Comparison of ENCODE assay signal across 16 cellular contexts in the genomic region with DNA sequence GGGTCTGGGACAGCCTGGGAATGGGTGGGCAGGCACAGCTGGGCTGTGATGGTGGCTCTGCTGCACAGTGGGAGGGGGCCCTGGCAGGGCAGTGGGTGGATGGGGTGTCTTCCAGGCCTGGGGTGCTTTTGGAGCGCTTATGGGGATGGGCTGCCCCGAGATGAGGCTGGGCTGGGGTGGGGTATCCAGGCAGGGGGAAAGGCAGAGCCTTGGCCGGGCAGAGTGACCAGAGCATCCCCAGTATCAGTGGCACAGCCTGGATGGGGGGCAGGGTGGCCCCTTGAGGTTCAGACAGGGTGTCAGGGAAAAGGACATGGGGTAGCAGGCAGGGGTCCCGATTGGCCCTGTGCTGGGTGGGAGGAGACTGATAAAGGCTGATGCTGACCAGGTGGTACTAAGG. TPM values are rescaled to one million over a fixed set of nuclear protein-coding genes. Genes with fewer than 3 reads are reported as not detected.
DNase-seq lines count a peak whose midpoint lies in the region; ATAC-seq and TF ChIP-seq lines count a peak whose summit lies in the region.
"Had no signal": no experiment of that assay in that cellular context is flagged by ENCODE, and none has a peak within 500 bp of the region (broad histone marks: within the 10 kb centered on the region; RNA-seq: fewer than 3 reads in every experiment).

No MANE protein-coding gene starts in this region.

- TF ChIP-seq POLR2A in breast epithelium (IDR thresholded peaks at IDR 0.05) (no peak), esophagus muscularis mucosa (IDR thresholded peaks at IDR 0.05; ENCODE audit: low read depth) (no peak)

- no peak overlapping the region for H3K4me3 ChIP-seq in left ventricle myocardium inferior
- no peak overlapping the region for H3K4me3 ChIP-seq in heart right ventricle
- no peak overlapping the region for H3K4me3 ChIP-seq in breast epithelium
- H3K4me3 ChIP-seq in mucosa of descending colon = no peak overlapping the region
- H3K4me3 ChIP-seq in aorta (ENCODE audit: low read length in 2 of 2) = no peak overlapping the region
- H3K4me3 ChIP-seq in esophagus muscularis mucosa = no peak overlapping the region
- H3K4me3 ChIP-seq: Peyer's patch had no signal

- ATAC-seq in heart right ventricle (no peak), mucosa of descending colon (no peak), aorta (ENCODE audit: low FRiP score) (no peak)

- H3K4me1 ChIP-seq in left ventricle myocardium inferior (peaks cover 11% of the 10 kb centered on the region), heart right ventricle (peaks cover 0 to 6% (median 0%) of the 10 kb centered on the region in 9 donors), breast epithelium (peaks cover 0 to 9% of the 10 kb centered on the region in 2 donors), mucosa of descending colon (ENCODE audit: low read depth) (no peaks in the 10 kb centered on the region), aorta (ENCODE audit: control insufficient read depth in 1 of 2, insufficient read depth in 2 of 2, low read length in 2 of 2) (no peaks in the 10 kb centered on the region), esophagus muscularis mucosa (peaks cover 0 to 13% (median 10%) of the 10 kb centered on the region in 4 donors)
- H3K4me1 ChIP-seq: Peyer's patch had no signal

- H3K27ac ChIP-seq in left ventricle myocardium inferior (replicated peaks) (no peak overlapping the region), heart right ventricle (no peak overlapping the region), breast epithelium (peak overlapping the region; percentile 46 to 65), aorta (ENCODE audit: low read depth in 1 of 2, low read length in 2 of 2) (no peak overlapping the region), esophagus muscularis mucosa (replicated peaks in 1 of 4) (no peak overlapping the region)
- H3K27ac ChIP-seq: Peyer's patch had no signal

- no peak for TF ChIP-seq CTCF in left ventricle myocardium inferior (IDR thresholded peaks at IDR 0.05; ENCODE audit: borderline replicate concordance)
- no peak for TF ChIP-seq CTCF in heart right ventricle (IDR thresholded peaks at IDR 0.05)
- no peak for TF ChIP-seq CTCF in breast epithelium (IDR thresholded peaks at IDR 0.05)
- no peak for TF ChIP-seq CTCF in mucosa of descending colon (IDR thresholded peaks at IDR 0.05)
- no peak for TF ChIP-seq CTCF in esophagus muscularis mucosa (IDR thresholded peaks at IDR 0.05)

- 64 to 69% methylated on average over 4 of the region's 4 CpGs for WGBS in heart right ventricle, 2 donors
- WGBS in aorta, 2 donors = 77 to 81% methylated on average over 4 of the region's 4 CpGs
- WGBS in esophagus muscularis mucosa = 76% methylated on average over 4 of the region's 4 CpGs

- intact Hi-C loops in left ventricle myocardium inferior (cut with micrococcal nuclease) = no loop called here
- intact Hi-C loops in heart right ventricle (cut with DNase I) = no loop called here
- intact Hi-C loops in breast epithelium (cut with DNase I; ENCODE audit: low total_unique reads) = no loop called here
- intact Hi-C loops in mucosa of descending colon (cut with DNase I, micrococcal nuclease) = no loop called here
- intact Hi-C loops in aorta (cut with DNase I) = no loop called here
- intact Hi-C loops in esophagus muscularis mucosa (cut with DNase I) = no loop called here

- no peak for TF ChIP-seq EP300 in esophagus muscularis mucosa (IDR thresholded peaks at IDR 0.05)

- no peaks in the 10 kb centered on the region for H3K27me3 ChIP-seq in left ventricle myocardium inferior (ENCODE audit: low read depth)
- no peaks in the 10 kb centered on the region for H3K27me3 ChIP-seq in heart right ventricle
- no peaks in the 10 kb centered on the region for H3K27me3 ChIP-seq in breast epithelium
- H3K27me3 ChIP-seq in aorta (ENCODE audit: control insufficient read depth in 1 of 2, insufficient read depth in 2 of 2, low read length in 1 of 2) = no peaks in the 10 kb centered on the region
- no peaks in the 10 kb centered on the region for H3K27me3 ChIP-seq in esophagus muscularis mucosa
- H3K27me3 ChIP-seq: Peyer's patch had no signal

- DNase-seq in left ventricle myocardium inferior (peak; percentile 8), heart right ventricle (no peak), breast epithelium (ENCODE audit: low spot score in 2 of 2) (no peak), mucosa of descending colon (peak in 2 of 3 donors; percentile 15 to 31), aorta (peak; percentile 40 to 66), NCI-H2171 treated with DMSO at 0.1 percent for 48 hours (lab: John Stamatoyannopoulos, UW) (no peak), esophagus muscularis mucosa (ENCODE audit: extremely low spot score) (no peak)
- DNase-seq in stimulated activated CD4-positive, alpha-beta T cell treated with anti-CD3 and anti-CD28 coated beads, Interleukin-2, amount 100 ng/mL, for 24 hours = no peak
- DNase-seq: AML-193, IMR-90, MV-4-11, NCI-H1417 treated with DMSO at 0.1 percent for 48 hours, NCI-H2029, NCI-H510A had no signal

- no peaks in the 10 kb centered on the region for H3K9me3 ChIP-seq in left ventricle myocardium inferior (replicated peaks)
- H3K9me3 ChIP-seq in heart right ventricle = no peaks in the 10 kb centered on the region
- H3K9me3 ChIP-seq in breast epithelium = no peaks in the 10 kb centered on the region
- no peaks in the 10 kb centered on the region for H3K9me3 ChIP-seq in mucosa of descending colon
- H3K9me3 ChIP-seq in aorta (ENCODE audit: control insufficient read depth, low read length) = no peaks in the 10 kb centered on the region
- H3K9me3 ChIP-seq in esophagus muscularis mucosa = no peaks in the 10 kb centered on the region
- H3K9me3 ChIP-seq: Peyer's patch had no signal

- peaks cover 18% of the 10 kb centered on the region for H3K36me3 ChIP-seq in left ventricle myocardium inferior
- H3K36me3 ChIP-seq in heart right ventricle = peaks cover 0 to 14% (median 0%) of the 10 kb centered on the region in 9 donors
- no peaks in the 10 kb centered on the region for H3K36me3 ChIP-seq in breast epithelium
- H3K36me3 ChIP-seq in mucosa of descending colon (ENCODE audit: low read depth) = no peaks in the 10 kb centered on the region
- H3K36me3 ChIP-seq in aorta (ENCODE audit: control insufficient read depth in 1 of 2, insufficient read depth in 2 of 2, low read length in 1 of 2) = no peaks in the 10 kb centered on the region
- peaks cover 4 to 44% (median 13%) of the 10 kb centered on the region in 4 donors for H3K36me3 ChIP-seq in esophagus muscularis mucosa

RNA-seq across cellular contexts. Expression of a gene that starts 26.6 kb away (rescaled TPM):
- total RNA-seq in left ventricle myocardium inferior = 34.3 TPM
- total RNA-seq in heart right ventricle = 10 to 100 TPM; 26.6 to 46.0 (median 33.7) TPM
- 10 to 100 TPM; 15.9 to 21.7 TPM for polyA plus RNA-seq in heart right ventricle
- total RNA-seq in breast epithelium = 10 to 100 TPM; 14.2 to 21.7 (median 14.4) TPM
- 10 to 100 TPM; 23.0 to 28.7 (median 25.3) TPM for total RNA-seq in mucosa of descending colon
- 10 to 100 TPM; 16.8 to 19.9 TPM for total RNA-seq in aorta
- 10 to 100 TPM; 18.9 to 22.2 TPM for polyA plus RNA-seq in aorta
- total RNA-seq in esophagus muscularis mucosa = 10 to 100 TPM; 15.8 to 41.0 (median 32.2) TPM

RNA-seq across cellular contexts. Expression of a gene that starts 42.2 kb away (rescaled TPM):
- total RNA-seq in left ventricle myocardium inferior (56.7 TPM), heart right ventricle (10 to 100 TPM; 35.4 to 78.9 (median 47.0) TPM), breast epithelium (100 to 1,000 TPM in 1 of 3 donors, 10 to 100 TPM in 2; 43.5 to 663 (median 81.3) TPM), mucosa of descending colon (10 to 100 TPM; 10.2 to 48.9 (median 30.5) TPM), aorta (100 to 1,000 TPM; 117 to 494 TPM), esophagus muscularis mucosa (100 to 1,000 TPM; 130 to 244 (median 136) TPM)
- polyA plus RNA-seq in heart right ventricle (10 to 100 TPM; 20.7 to 55.9 TPM), aorta (10 to 100 TPM; 16.7 to 19.9 TPM)
- total RNA-seq: H4 had no signal

Comparison
In these comparisons a context has a peak if more than half of its experiments do, and no peak if none do; other contexts are left out.
1. DNase-seq: peak in left ventricle myocardium inferior (single experiment), mucosa of descending colon (2 of 3) and aorta (2 of 2); none in heart right ventricle (0 of 2), breast epithelium (0 of 2), NCI-H2171 treated with DMSO at 0.1 percent for 48 hours (single experiment), stimulated activated CD4-positive, alpha-beta T cell treated with anti-CD3 and anti-CD28 coated beads, Interleukin-2, amount 100 ng/mL, for 24 hours (0 of 2) and esophagus muscularis mucosa (single experiment).
2. H3K27ac ChIP-seq: peak in breast epithelium (2 of 2); none in left ventricle myocardium inferior (single experiment), heart right ventricle (0 of 10), aorta (0 of 2) and esophagus muscularis mucosa (0 of 4).